Comparison of ENCODE assay signal across 23 cellular contexts in genomic region chr17:32475258-32475657, GRCh38. TPM values are rescaled to one million over a fixed set of nuclear protein-coding genes. Genes with fewer than 3 reads are reported as not detected.
A peak's percentile ranks its signal among the peaks of the same experiment; 100 is the strongest.
DNase-seq lines count a peak whose midpoint lies in the region; ATAC-seq and TF ChIP-seq lines count a peak whose summit lies in the region.
"Had no signal": no experiment of that assay in that cellular context is flagged by ENCODE, and none has a peak within 500 bp of the region (broad histone marks: within the 10 kb centered on the region; RNA-seq: fewer than 3 reads in every experiment).

No MANE protein-coding gene starts in this region.

- H3K9me3 ChIP-seq in T-helper 17 cell (ENCODE audit: control insufficient read depth, low read length, poor library complexity, severe bottlenecking): no peaks in the 10 kb centered on the region
- H3K9me3 ChIP-seq in naive thymus-derived CD4-positive, alpha-beta T cell (ENCODE audit: control insufficient read depth in 2 of 3, low read length in 3 of 3): no peaks in the 10 kb centered on the region
- H3K9me3 ChIP-seq: A549; BE2C; BLaER1 treated with 17β-estradiol and CSF1 and Interleukin-3, amounts not matched to agents 10 nM and 100 nM; HAP-1 had no signal

- no peak overlapping the region for H3K4me3 ChIP-seq in naive thymus-derived CD4-positive, alpha-beta T cell (ENCODE audit: low read length)
- H3K4me3 ChIP-seq: A549; BLaER1 treated with 17β-estradiol and CSF1 and Interleukin-3, amounts not matched to agents 10 nM and 100 nM; HAP-1 had no signal

- no peak for ATAC-seq in T-helper 17 cell
- ATAC-seq in naive thymus-derived CD4-positive, alpha-beta T cell: peak; percentile 42
- ATAC-seq: A549 had no signal

- peaks cover 94% of the 10 kb centered on the region for H3K36me3 Mint-ChIP-seq in activated T-cell treated with anti-CD3 and anti-CD28 coated beads, Interleukin-2, amount 50 U/mL, for 24 hours (ENCODE audit: low read depth)
- peaks cover 7% of the 10 kb centered on the region for H3K36me3 Mint-ChIP-seq in T-helper 17 cell (ENCODE audit: low read depth)
- H3K36me3 Mint-ChIP-seq in naive thymus-derived CD4-positive, alpha-beta T cell: peaks cover 14 to 74% (median 35%) of the 10 kb centered on the region in 5 donors

- no peaks in the 10 kb centered on the region for H3K27me3 ChIP-seq in naive thymus-derived CD4-positive, alpha-beta T cell (ENCODE audit: control insufficient read depth in 2 of 2, insufficient read depth in 2 of 2, low read length in 2 of 2)
- H3K27me3 ChIP-seq: BE2C; BLaER1 treated with 17β-estradiol and CSF1 and Interleukin-3, amounts not matched to agents 10 nM and 100 nM had no signal

- POLR2A ChIA-PET in naive thymus-derived CD4-positive, alpha-beta T cell (lab: Charles Lee): no interaction called here

- peak overlapping the region; percentile 68 for H3K27ac Mint-ChIP-seq in activated T-cell treated with anti-CD3 and anti-CD28 coated beads, Interleukin-2, amount 50 U/mL, for 24 hours
- peak overlapping the region; percentile 16 for H3K27ac Mint-ChIP-seq in T-helper 17 cell
- peak overlapping the region in 6 of 9 donors; percentile 33 to 87 (median 52) for H3K27ac Mint-ChIP-seq in naive thymus-derived CD4-positive, alpha-beta T cell
- H3K27ac Mint-ChIP-seq: CD14-positive monocyte, HFFc6 had no signal

- no peaks in the 10 kb centered on the region for H3K27me3 Mint-ChIP-seq in activated T-cell treated with anti-CD3 and anti-CD28 coated beads, Interleukin-2, amount 50 U/mL, for 24 hours
- H3K27me3 Mint-ChIP-seq in T-helper 17 cell: no peaks in the 10 kb centered on the region
- H3K27me3 Mint-ChIP-seq in naive thymus-derived CD4-positive, alpha-beta T cell: no peaks in the 10 kb centered on the region
- H3K27me3 Mint-ChIP-seq: CD4-positive, alpha-beta memory T cell had no signal

- no peaks in the 10 kb centered on the region for H3K9me3 Mint-ChIP-seq in activated T-cell treated with anti-CD3 and anti-CD28 coated beads, Interleukin-2, amount 50 U/mL, for 24 hours
- H3K9me3 Mint-ChIP-seq in naive thymus-derived CD4-positive, alpha-beta T cell: no peaks in the 10 kb centered on the region
- H3K9me3 Mint-ChIP-seq: CD4-positive, alpha-beta memory T cell; HFFc6 had no signal

- peak overlapping the region; percentile 36 for H3K27ac ChIP-seq in naive thymus-derived CD4-positive, alpha-beta T cell (ENCODE audit: low read depth, low read length)
- H3K27ac ChIP-seq: A549; BLaER1 treated with 17β-estradiol and CSF1 and Interleukin-3, amounts not matched to agents 10 nM and 100 nM had no signal

- TF ChIP-seq CTCF in GM13977 (IDR thresholded peaks at IDR 0.05; ENCODE audit: extremely low read depth, insufficient read depth, missing control alignments): no peak

- in situ Hi-C loops in GM13977 (cut with MboI; ENCODE audit: low pct_unique_long_range_greater_than_20kb, low sequenced_read_pairs, unreplicated experiment): loop anchor here (10.0 to 25.0 kb wide), 2 partner anchors 137 to 280 kb away; no protein-coding TSS in a partner anchor

- no peak for DNase-seq in activated T-cell treated with anti-CD3 and anti-CD28 coated beads, Interleukin-2, amount 50 U/mL, for 24 hours
- no peak for DNase-seq in activated T-cell treated with anti-CD3 and anti-CD28 coated beads, Interleukin-2, amount 50 U/mL, for 1 hour
- DNase-seq in T-helper 17 cell (no peak), cerebellar nuclear complex (lab: John Stamatoyannopoulos, UW) (no peak), GM13977 (ENCODE audit: low spot score) (no peak)
- no peak for DNase-seq in naive thymus-derived CD4-positive, alpha-beta T cell
- DNase-seq in stimulated activated CD4-positive, alpha-beta T cell treated with anti-CD3 and anti-CD28 coated beads, Interleukin-15, amount 100 ng/mL, for 24 hours: no peak
- DNase-seq: 8988T; ACHN; AML-193; BE2C; Calu3; CD4-positive, alpha-beta memory T cell; COR-L47; DMS53; DMS79 treated with DMSO at 0.1 percent for 48 hours; GF-D8; GOT3; HFFc6 had no signal

- intact Hi-C loops in naive thymus-derived CD4-positive, alpha-beta T cell (cut with micrococcal nuclease): no loop called here

- no peaks in the 10 kb centered on the region for H3K4me1 Mint-ChIP-seq in activated T-cell treated with anti-CD3 and anti-CD28 coated beads, Interleukin-2, amount 50 U/mL, for 24 hours (ENCODE audit: low read depth)
- peaks cover 8% of the 10 kb centered on the region for H3K4me1 Mint-ChIP-seq in T-helper 17 cell
- H3K4me1 Mint-ChIP-seq in naive thymus-derived CD4-positive, alpha-beta T cell: peaks cover 0 to 23% (median 13%) of the 10 kb centered on the region in 7 donors
- H3K4me1 Mint-ChIP-seq: CD14-positive monocyte had no signal

- peaks cover 33 to 94% (median 38%) of the 10 kb centered on the region in 3 experiments for H3K36me3 ChIP-seq in naive thymus-derived CD4-positive, alpha-beta T cell (ENCODE audit: control insufficient read depth in 2 of 3, insufficient read depth in 3 of 3, low read length in 3 of 3)

- H3K4me1 ChIP-seq in naive thymus-derived CD4-positive, alpha-beta T cell (ENCODE audit: control insufficient read depth in 2 of 2, insufficient read depth in 2 of 2, low read length in 2 of 2): no peaks in the 10 kb centered on the region
- H3K4me1 ChIP-seq: A549; BE2C; BLaER1 treated with 17β-estradiol and CSF1 and Interleukin-3, amounts not matched to agents 10 nM and 100 nM; HAP-1 had no signal

- H3K4me3 Mint-ChIP-seq in activated T-cell treated with anti-CD3 and anti-CD28 coated beads, Interleukin-2, amount 50 U/mL, for 24 hours: no peak overlapping the region
- no peak overlapping the region for H3K4me3 Mint-ChIP-seq in T-helper 17 cell
- H3K4me3 Mint-ChIP-seq in naive thymus-derived CD4-positive, alpha-beta T cell: peak overlapping the region in 2 of 10 donors; percentile 2 to 4
- H3K4me3 Mint-ChIP-seq: CD14-positive monocyte; CD4-positive, alpha-beta memory T cell; HFFc6 had no signal

- CTCF ChIA-PET in naive thymus-derived CD4-positive, alpha-beta T cell (lab: Charles Lee): interaction anchor here (1.6 kb wide), 1 partner anchor 9 kb away, joined by 10 read pairs; no protein-coding TSS in a partner anchor

RNA-seq across cellular contexts. Expression of gene CDK5R1, which starts 11.5 kb away (rescaled TPM):
- total RNA-seq in T-helper 17 cell: 1 to 10 TPM; 8.0 to 8.2 TPM
- total RNA-seq in naive thymus-derived CD4-positive, alpha-beta T cell: 10 to 100 TPM in 3 of 5 experiments, 1 to 10 TPM in 2; 4.9 to 21.2 (median 12.2) TPM
- 1 to 10 TPM; 5.6 to 7.5 TPM for polyA plus RNA-seq in naive thymus-derived CD4-positive, alpha-beta T cell

RNA-seq across cellular contexts. Expression of gene PSMD11, which starts 30.9 kb away (rescaled TPM):
- 10 to 100 TPM; 66.1 to 81.7 TPM for total RNA-seq in T-helper 17 cell
- total RNA-seq in naive thymus-derived CD4-positive, alpha-beta T cell: 100 to 1,000 TPM in 1 of 5 experiments, 10 to 100 TPM in 4; 60.1 to 112 (median 67.5) TPM
- 100 to 1,000 TPM; 102 to 103 TPM for polyA plus RNA-seq in naive thymus-derived CD4-positive, alpha-beta T cell

Comparison
In these comparisons a context has a peak if more than half of its experiments do, and no peak if none do; other contexts are left out.
1. H3K27ac Mint-ChIP-seq: peak in every context shown above with its lines; median percentile 68 in activated T-cell treated with anti-CD3 and anti-CD28 coated beads, Interleukin-2, amount 50 U/mL, for 24 hours; 52 in naive thymus-derived CD4-positive, alpha-beta T cell; 16 in T-helper 17 cell.